ENCODE assay signal across 25 cellular contexts in the genomic region with DNA sequence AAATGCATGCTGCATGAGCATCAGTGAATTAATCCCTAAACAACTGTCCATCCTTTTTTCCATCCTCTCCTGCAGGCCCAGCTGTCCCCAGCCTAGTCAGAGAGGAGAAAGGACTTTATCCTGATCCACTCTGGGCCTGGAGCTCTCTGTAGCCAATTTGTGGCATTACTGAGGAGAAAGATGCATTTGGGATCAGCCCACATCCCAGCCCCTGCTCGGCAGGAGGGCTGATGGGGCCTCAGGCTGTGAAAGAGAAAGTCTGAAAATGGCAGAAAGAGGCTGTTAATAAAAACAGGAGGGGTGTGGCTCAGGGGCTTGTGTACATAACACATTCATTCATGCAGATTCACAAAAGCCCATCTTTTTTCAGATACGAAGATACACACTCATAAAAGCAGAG. TPM values are rescaled to one million over a fixed set of nuclear protein-coding genes. Genes with fewer than 3 reads are reported as not detected.
DNase-seq lines count a peak whose midpoint lies in the region; ATAC-seq and TF ChIP-seq lines count a peak whose summit lies in the region.
"Had no signal": no experiment of that assay in that cellular context is flagged by ENCODE, and none has a peak within 500 bp of the region (broad histone marks: within the 10 kb centered on the region; RNA-seq: fewer than 3 reads in every experiment).

No MANE protein-coding gene starts in this region.

- POLR2A ChIA-PET in PC-9 (lab: Charles Lee; ENCODE audit: unreplicated experiment), result no interaction called here

- peaks cover 0 to 1% (median 0%) of the 10 kb centered on the region in 7 donors for H3K9me3 Mint-ChIP-seq in CD4-positive, CD25-positive, alpha-beta regulatory T cell
- no peaks in the 10 kb centered on the region for H3K9me3 Mint-ChIP-seq in neural progenitor cell
- H3K9me3 Mint-ChIP-seq: activated CD4-positive, alpha-beta T cell treated with anti-CD3 and anti-CD28 coated beads, Interleukin-2, amount 10 ng/mL, durations not matched to agents 24 days and 14 days; dendritic cell treated with granulocyte-macrophage colony-stimulating factor and Interleukin-4, amounts not matched to agents 40 ng/mL and 50 ng/mL, for 4 days; naive B cell had no signal

- DNase-seq in CD4-positive, CD25-positive, alpha-beta regulatory T cell, result no peak
- DNase-seq in NCI-H146 treated with DMSO at 0.1 percent for 48 hours (lab: John Stamatoyannopoulos, UW; ENCODE audit: unreplicated experiment), result peak; percentile 88
- peak; percentile 34 for DNase-seq in SK-MEL-5 (ENCODE audit: low read depth, low spot score)
- DNase-seq in neural progenitor cell (ENCODE audit: low spot score), result peak; percentile 45
- DNase-seq in PC-9, result no peak
- no peak for DNase-seq in anterior cingulate cortex (lab: John Stamatoyannopoulos, UW)
- DNase-seq: activated CD4-positive, alpha-beta T cell treated with anti-CD3 and anti-CD28 coated beads, Interleukin-2, amount 10 ng/mL, durations not matched to agents 24 days and 14 days; activated CD8-positive, alpha-beta memory T cell treated with anti-CD3 and anti-CD28 coated beads, Interleukin-2, amount 50 U/mL, for 4 hours; C1 segment of cervical spinal cord; H7; naive B cell; NCI-H1092 treated with DMSO at 0.1 percent for 48 hours; NCI-H2171 treated with DMSO at 0.1 percent for 48 hours; NK-92 treated with Interleukin-12 subunit alpha and Interleukin-12 subunit beta, amount 100 ng/mL, for 24 hours; small intestine; stimulated activated CD4-positive, alpha-beta T cell treated with anti-CD3 and anti-CD28 coated beads, Interleukin-4, amount 100 ng/mL, for 1 hour; stomach; T-helper 1 cell; upper lobe of left lung had no signal

- H3K4me3 Mint-ChIP-seq in CD4-positive, CD25-positive, alpha-beta regulatory T cell, result no peak overlapping the region
- H3K4me3 Mint-ChIP-seq in neural progenitor cell, result peak overlapping the region; percentile 45
- H3K4me3 Mint-ChIP-seq: activated CD4-positive, alpha-beta T cell treated with anti-CD3 and anti-CD28 coated beads, Interleukin-2, amount 10 ng/mL, durations not matched to agents 24 days and 14 days; dendritic cell treated with granulocyte-macrophage colony-stimulating factor and Interleukin-4, amounts not matched to agents 40 ng/mL and 50 ng/mL, for 4 days; naive B cell had no signal

- no peaks in the 10 kb centered on the region for H3K4me1 ChIP-seq in CD4-positive, CD25-positive, alpha-beta regulatory T cell (ENCODE audit: control insufficient read depth, insufficient read depth, low read length, poor library complexity, severe bottlenecking)
- H3K4me1 ChIP-seq in neural progenitor cell, result peaks cover 33% of the 10 kb centered on the region
- H3K4me1 ChIP-seq in PC-9 (replicated peaks; ENCODE audit: insufficient read depth), result peaks cover 29% of the 10 kb centered on the region
- H3K4me1 ChIP-seq in gastroesophageal sphincter, result peaks cover 0 to 28% (median 14%) of the 10 kb centered on the region in 3 donors
- H3K4me1 ChIP-seq: prostate gland had no signal

- H2AFZ ChIP-seq in neural progenitor cell (replicated peaks) (no peak overlapping the region), PC-9 (no peak overlapping the region)

- intact Hi-C loops in PC-9 (cut with micrococcal nuclease; ENCODE audit: unreplicated experiment), result no loop called here

- CTCF ChIA-PET in PC-9 (lab: Charles Lee), result no interaction called here

- in situ Hi-C loops in SK-MEL-5 (cut with HindIII; ENCODE audit: low pct_unique_long_range_greater_than_20kb, low sequenced_read_pairs), result no loop called here

- TF ChIP-seq CTCF in neural progenitor cell (IDR thresholded peaks at IDR 0.05), result no peak
- TF ChIP-seq CTCF in PC-9 (conservative IDR thresholded peaks at IDR 0.05), result no peak
- TF ChIP-seq CTCF in gastroesophageal sphincter (IDR thresholded peaks at IDR 0.05), result no peak

- H3F3A ChIP-seq in neural progenitor cell (ENCODE audit: low read depth) (peaks cover 38% of the 10 kb centered on the region), PC-9 (ENCODE audit: insufficient read depth, low read depth) (peaks cover 9% of the 10 kb centered on the region; the same call in 1 of the 2 replicates)

- no peaks in the 10 kb centered on the region for H3K79me2 ChIP-seq in neural progenitor cell (ENCODE audit: low read depth)
- H3K79me2 ChIP-seq in PC-9 (ENCODE audit: low read depth), result no peaks in the 10 kb centered on the region

- H3K27me3 ChIP-seq in CD4-positive, CD25-positive, alpha-beta regulatory T cell (ENCODE audit: control insufficient read depth, insufficient read depth, low read length), result no peaks in the 10 kb centered on the region
- H3K27me3 ChIP-seq in neural progenitor cell, result no peaks in the 10 kb centered on the region
- H3K27me3 ChIP-seq in PC-9 (ENCODE audit: insufficient read depth, low read depth), result no peaks in the 10 kb centered on the region
- no peaks in the 10 kb centered on the region for H3K27me3 ChIP-seq in gastroesophageal sphincter
- H3K27me3 ChIP-seq: stomach, upper lobe of left lung had no signal

- H3K9me3 ChIP-seq in CD4-positive, CD25-positive, alpha-beta regulatory T cell (ENCODE audit: control insufficient read depth in 2 of 2, low read length in 2 of 2), result no peaks in the 10 kb centered on the region
- H3K9me3 ChIP-seq in neural progenitor cell (ENCODE audit: low read depth), result no peaks in the 10 kb centered on the region
- H3K9me3 ChIP-seq in PC-9 (ENCODE audit: insufficient read depth, low read depth), result no peaks in the 10 kb centered on the region
- H3K9me3 ChIP-seq in gastroesophageal sphincter, result no peaks in the 10 kb centered on the region
- H3K9me3 ChIP-seq: A549, prostate gland, stomach, upper lobe of left lung had no signal

- no peaks in the 10 kb centered on the region for H3K36me3 Mint-ChIP-seq in CD4-positive, CD25-positive, alpha-beta regulatory T cell
- no peaks in the 10 kb centered on the region for H3K36me3 Mint-ChIP-seq in neural progenitor cell
- H3K36me3 Mint-ChIP-seq: naive B cell had no signal

- no peaks in the 10 kb centered on the region for H4K20me1 ChIP-seq in neural progenitor cell (ENCODE audit: low read depth)
- no peaks in the 10 kb centered on the region for H4K20me1 ChIP-seq in PC-9 (ENCODE audit: insufficient read depth)

- H3K4me2 ChIP-seq in neural progenitor cell (peak overlapping the region; percentile 65), PC-9 (no peak overlapping the region)
- H3K4me2 ChIP-seq: A549, KMS-11 had no signal

- peaks cover 0 to 10% (median 8%) of the 10 kb centered on the region in 4 donors for H3K4me1 Mint-ChIP-seq in CD4-positive, CD25-positive, alpha-beta regulatory T cell
- H3K4me1 Mint-ChIP-seq in neural progenitor cell, result peaks cover 72% of the 10 kb centered on the region
- H3K4me1 Mint-ChIP-seq: naive B cell had no signal

- H3K4me3 ChIP-seq in CD4-positive, CD25-positive, alpha-beta regulatory T cell (ENCODE audit: low read depth, low read length), result no peak overlapping the region
- H3K4me3 ChIP-seq in neural progenitor cell, result no peak overlapping the region
- no peak overlapping the region for H3K4me3 ChIP-seq in PC-9
- H3K4me3 ChIP-seq in gastroesophageal sphincter, result no peak overlapping the region
- H3K4me3 ChIP-seq: A549, prostate gland, stomach, upper lobe of left lung had no signal

- BruUV-seq in PC-9 (replicated peaks; lab: Mats Ljungman, UMichigan), result no TSS peak

- 50 to 72% methylated on average over 2 of the region's 2 CpGs for WGBS in gastroesophageal sphincter (ENCODE audit: low coverage in 1 of 2), 2 donors

- no peak for ATAC-seq in CD4-positive, CD25-positive, alpha-beta regulatory T cell (ENCODE audit: low read depth in 2 of 2)
- no peak for ATAC-seq in gastroesophageal sphincter
- ATAC-seq in HG02798 (IDR thresholded peaks at IDR 0.05; ENCODE audit: poor library complexity, unreplicated experiment), result no peak
- ATAC-seq: A549 had no signal

- H3K27ac ChIP-seq in CD4-positive, CD25-positive, alpha-beta regulatory T cell (ENCODE audit: insufficient read depth, low read length, poor library complexity, severe bottlenecking), result no peak overlapping the region
- no peak overlapping the region for H3K27ac ChIP-seq in neural progenitor cell
- no peak overlapping the region for H3K27ac ChIP-seq in PC-9
- no peak overlapping the region for H3K27ac ChIP-seq in gastroesophageal sphincter
- H3K27ac ChIP-seq: A549, KMS-11, prostate gland, stomach, upper lobe of left lung had no signal

- no peaks in the 10 kb centered on the region for H3K9me2 ChIP-seq in PC-9 (ENCODE audit: insufficient read depth)

- peak overlapping the region in 2 of 3 donors; percentile 15 to 48 for H3K27ac Mint-ChIP-seq in CD4-positive, CD25-positive, alpha-beta regulatory T cell
- peak overlapping the region; percentile 96 for H3K27ac Mint-ChIP-seq in neural progenitor cell
- H3K27ac Mint-ChIP-seq: activated CD4-positive, alpha-beta T cell treated with anti-CD3 and anti-CD28 coated beads, Interleukin-2, amount 10 ng/mL, durations not matched to agents 24 days and 14 days; dendritic cell treated with granulocyte-macrophage colony-stimulating factor and Interleukin-4, amounts not matched to agents 40 ng/mL and 50 ng/mL, for 4 days had no signal

- no peak for TF ChIP-seq EP300 in gastroesophageal sphincter (IDR thresholded peaks at IDR 0.05)

- H3K9ac ChIP-seq in neural progenitor cell, result no peak overlapping the region
- H3K9ac ChIP-seq: KMS-11 had no signal

- no peak for TF ChIP-seq POLR2A in gastroesophageal sphincter (IDR thresholded peaks at IDR 0.05)

- no peaks in the 10 kb centered on the region for H3K36me3 ChIP-seq in CD4-positive, CD25-positive, alpha-beta regulatory T cell (ENCODE audit: control insufficient read depth, insufficient read depth, low read length)
- no peaks in the 10 kb centered on the region for H3K36me3 ChIP-seq in neural progenitor cell
- no peaks in the 10 kb centered on the region for H3K36me3 ChIP-seq in PC-9 (ENCODE audit: low read depth)
- H3K36me3 ChIP-seq in gastroesophageal sphincter, result no peaks in the 10 kb centered on the region
- H3K36me3 ChIP-seq: prostate gland, stomach, upper lobe of left lung had no signal

- peaks cover 22% of the 10 kb centered on the region for H3K27me3 Mint-ChIP-seq in CD4-positive, CD25-positive, alpha-beta regulatory T cell
- H3K27me3 Mint-ChIP-seq in neural progenitor cell (ENCODE audit: insufficient read depth, low read depth), result peaks cover 9% of the 10 kb centered on the region

RNA-seq across cellular contexts. Expression of a gene that starts 37.4 kb away (rescaled TPM):
- 149 TPM for total RNA-seq in CD4-positive, CD25-positive, alpha-beta regulatory T cell
- 10 to 100 TPM; 25.8 to 39.6 (median 31.7) TPM for polyA plus RNA-seq in CD4-positive, CD25-positive, alpha-beta regulatory T cell
- total RNA-seq in SK-MEL-5 (2014; rRNA removed; shearing (Covaris generic)), result 39.1 and 45.2 TPM in 2 replicates
- polyA plus RNA-seq in SK-MEL-5 (2015; cell fraction: cytosol; rRNA removed), result 37.1 and 54.6 TPM in 2 replicates
- 52.2 and 58.5 TPM in 2 replicates for polyA plus RNA-seq in SK-MEL-5 (2015; cell fraction: nucleus; rRNA removed)
- total RNA-seq in neural progenitor cell (ENCODE audit: low replicate concordance), result 39.6 and 39.8 TPM in 2 replicates
- 31.2 and 39.7 TPM in 2 replicates for total RNA-seq in PC-9 (2021)
- total RNA-seq in gastroesophageal sphincter, result 100 to 1,000 TPM; 211 to 454 (median 257) TPM

Comparison
In these comparisons a context has a peak if more than half of its experiments do, and no peak if none do; other contexts are left out.
1. DNase-seq: peak in NCI-H146 treated with DMSO at 0.1 percent for 48 hours (single experiment), SK-MEL-5 (single experiment) and neural progenitor cell (single experiment); none in CD4-positive, CD25-positive, alpha-beta regulatory T cell (0 of 3), PC-9 (0 of 2) and anterior cingulate cortex (0 of 58).